Comparison of ENCODE assay signal across 10 cellular contexts in the genomic region with DNA sequence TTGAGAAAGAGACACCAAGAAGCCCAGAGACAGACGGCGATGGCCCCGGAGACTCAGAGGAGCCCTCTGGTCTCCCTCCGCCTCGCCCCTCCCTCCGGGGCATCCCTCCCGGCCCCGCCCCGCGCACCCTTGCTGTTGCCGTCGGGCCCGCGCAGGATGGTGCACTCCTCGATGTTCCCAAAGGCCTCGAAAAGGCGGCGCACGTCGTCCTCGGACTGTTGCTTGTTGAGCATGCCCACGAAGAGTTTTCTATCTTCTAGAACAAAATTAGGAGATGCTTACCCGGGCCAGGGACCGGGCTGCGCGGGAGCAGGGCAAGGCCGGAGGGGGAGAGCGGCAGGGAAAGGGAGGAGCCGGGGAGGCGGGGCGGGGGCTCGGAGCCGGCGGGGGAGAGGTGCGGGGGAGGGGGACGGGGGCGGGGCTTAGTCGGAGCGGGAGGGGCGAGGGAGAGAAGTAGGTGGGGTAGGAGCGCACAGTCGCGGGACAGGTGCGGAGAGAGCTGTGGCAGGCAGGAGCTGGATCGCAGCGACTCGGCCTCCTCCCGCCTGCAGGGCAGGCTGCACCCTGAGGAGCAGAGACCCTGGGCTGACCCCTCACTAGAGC.
DNase-seq lines count a peak whose midpoint lies in the region; FAIRE-seq and TF ChIP-seq lines count a peak whose summit lies in the region.
"Had no signal": no experiment of that assay in that cellular context is flagged by ENCODE, and none has a peak within 500 bp of the region (broad histone marks: within the 10 kb centered on the region; RNA-seq: fewer than 3 reads in every experiment).

No MANE protein-coding gene starts in this region.

- peaks cover 0 to 6% of the 10 kb centered on the region in 2 experiments for H4K20me1 ChIP-seq in H1 (replicated peaks in 1 of 2; ENCODE audit: control insufficient read depth in 1 of 2, insufficient read depth in 2 of 2, low read length in 2 of 2)

- H2BK5ac ChIP-seq in H1 (ENCODE audit: low read depth, low read length), result no peak overlapping the region
- H2BK5ac ChIP-seq in neuronal stem cell (ENCODE audit: low read length), result no peak overlapping the region

- no peak for FAIRE-seq in H1 (lab: Jason Lieb, UNC)
- FAIRE-seq: A549 had no signal

- H3K79me1 ChIP-seq in H1 (ENCODE audit: low read depth, low read length) (no peaks in the 10 kb centered on the region), neuronal stem cell (ENCODE audit: low read depth, low read length) (no peaks in the 10 kb centered on the region)

- H3K9ac ChIP-seq in HUES6 (ENCODE audit: low read length) (no peak overlapping the region), H1 (replicated peaks in 1 of 4; ENCODE audit: extremely low read depth in 1 of 4, low read depth in 3 of 4, low read length in 3 of 4) (no peak overlapping the region), neuronal stem cell (ENCODE audit: low read depth, low read length, poor library complexity) (peak overlapping the region; percentile 26)

- no peak overlapping the region for H3K18ac ChIP-seq in H1 (ENCODE audit: extremely low read depth, low read length)
- no peak overlapping the region for H3K18ac ChIP-seq in neuronal stem cell (ENCODE audit: low read length)

- no peak overlapping the region for H3K4me2 ChIP-seq in H1 (ENCODE audit: insufficient read depth in 1 of 2, low read depth in 2 of 2, low read length in 2 of 2)
- no peak overlapping the region for H3K4me2 ChIP-seq in neuronal stem cell (ENCODE audit: insufficient read depth, low read length, poor library complexity, severe bottlenecking)
- H3K4me2 ChIP-seq: A549 had no signal

- H2AFZ ChIP-seq in H1 (ENCODE audit: low read length) (no peak overlapping the region), neuronal stem cell (ENCODE audit: low read length) (no peak overlapping the region)

- CTCF ChIA-PET in H1 (lab: Charles Lee; ENCODE audit: partially characterized antibody), result interaction anchor here (2.0 to 3.5 kb wide), 2 partner anchors 8 to 20 kb away, joined by 5 to 24 read pairs; no protein-coding TSS in a partner anchor

- no peak overlapping the region for H3K56ac ChIP-seq in H1 (replicated peaks; ENCODE audit: insufficient read length, low read depth, low read length)

- H3K23ac ChIP-seq in H1 (ENCODE audit: insufficient read length) (no peak overlapping the region), neuronal stem cell (ENCODE audit: low read depth, low read length, poor library complexity) (no peak overlapping the region)

- no peak for TF ChIP-seq EP300 in H1 (IDR thresholded peaks at IDR 0.05; ENCODE audit: borderline replicate concordance in 1 of 2, low read depth in 2 of 2, low read length in 2 of 2)

- H3K14ac ChIP-seq in H1 (ENCODE audit: insufficient read length), result no peak overlapping the region
- no peak overlapping the region for H3K14ac ChIP-seq in neuronal stem cell (ENCODE audit: low read length)

- H3K27me3 ChIP-seq in HUES6 (ENCODE audit: control insufficient read depth, insufficient read depth, low read length) (peaks cover 44% of the 10 kb centered on the region), H1 (replicated peaks in 1 of 4; ENCODE audit: control insufficient read depth in 3 of 4, extremely low read depth in 1 of 4, insufficient read depth in 3 of 4, low read length in 3 of 4) (no peaks in the 10 kb centered on the region), neuronal stem cell (ENCODE audit: control insufficient read depth in 3 of 3, insufficient read depth in 3 of 3, low read depth in 1 of 3, low read length in 3 of 3) (no peaks in the 10 kb centered on the region)

- H3K9me3 ChIP-seq in HUES6 (ENCODE audit: control insufficient read depth, insufficient read depth, low read depth, low read length) (no peaks in the 10 kb centered on the region), H1 (ENCODE audit: insufficient read depth in 2 of 2, low read depth in 1 of 2, low read length in 1 of 2) (peaks cover 0 to 12% of the 10 kb centered on the region in 2 experiments; a peak in 1 of 4 replicates), neuronal stem cell (replicated peaks in 1 of 2; ENCODE audit: control insufficient read depth in 2 of 2, insufficient read depth in 1 of 2, low read depth in 1 of 2, low read length in 2 of 2) (no peaks in the 10 kb centered on the region)
- H3K9me3 ChIP-seq: A549 had no signal

- no peaks in the 10 kb centered on the region for H3K79me2 ChIP-seq in H1 (ENCODE audit: control insufficient read depth in 1 of 2, insufficient read depth in 2 of 2, low read length in 2 of 2)

- no peak overlapping the region for H2AK5ac ChIP-seq in H1 (ENCODE audit: low read depth, low read length)
- no peak overlapping the region for H2AK5ac ChIP-seq in neuronal stem cell (ENCODE audit: low read depth, low read length)

- no peak for TF ChIP-seq RAD21 in H1 (IDR thresholded peaks at IDR 0.05 in 1 of 2, conservative IDR thresholded peaks at IDR 0.05 in 1 of 2; ENCODE audit: low read depth in 2 of 2, low read length in 2 of 2)

- POLR2A ChIA-PET in H1 (lab: Charles Lee; ENCODE audit: partially characterized antibody), result interaction anchor here (1.0 to 1.7 kb wide), 2 partner anchors 22 to 39 kb away, joined by 3 read pairs; no protein-coding TSS in a partner anchor

- intact Hi-C loops in lower leg skin (cut with DNase I; ENCODE audit: low total_unique reads), result no loop called here

- H4K91ac ChIP-seq in H1 (replicated peaks; ENCODE audit: insufficient read length, low read length) (no peak overlapping the region), neuronal stem cell (ENCODE audit: low read depth, low read length, poor library complexity) (no peak overlapping the region)

- H3K4me3 ChIP-seq in HUES6 (ENCODE audit: low read depth, low read length) (peak overlapping the region; percentile 41; the same call in 1 of the 2 replicates), H1 (ENCODE audit: extremely low read depth in 1 of 4, insufficient read depth in 2 of 4, low read depth in 3 of 4, low read length in 4 of 4) (no peak overlapping the region), neuronal stem cell (ENCODE audit: low read length in 2 of 2) (no peak overlapping the region), lower leg skin (ENCODE audit: low read depth, poor library complexity, severe bottlenecking) (no peak overlapping the region)
- H3K4me3 ChIP-seq: A549 had no signal

- TF ChIP-seq CTCF in H1 (IDR thresholded peaks at IDR 0.05; ENCODE audit: control extremely low read depth in 1 of 3, insufficient read depth in 1 of 3, low read depth in 1 of 3, low read length in 3 of 3) (no peak), lower leg skin (IDR thresholded peaks at IDR 0.05) (no peak)

- H3K27ac ChIP-seq in HUES6 (ENCODE audit: low read depth, low read length), result no peak overlapping the region
- no peak overlapping the region for H3K27ac ChIP-seq in H1 (ENCODE audit: low read depth, low read length)
- H3K27ac ChIP-seq in neuronal stem cell (replicated peaks; ENCODE audit: low read length), result no peak overlapping the region
- H3K27ac ChIP-seq: A549 had no signal

- TF ChIP-seq POLR2A in H1 (IDR thresholded peaks at IDR 0.05; ENCODE audit: control extremely low read depth in 1 of 2, low read depth in 2 of 2, low read length in 2 of 2) (no peak), lower leg skin (IDR thresholded peaks at IDR 0.05) (no peak)

- no peaks in the 10 kb centered on the region for H3K36me3 ChIP-seq in HUES6 (ENCODE audit: control insufficient read depth, insufficient read depth, low read length)
- H3K36me3 ChIP-seq in H1 (ENCODE audit: control insufficient read depth in 2 of 4, insufficient read depth in 4 of 4, low read length in 3 of 4), result no peaks in the 10 kb centered on the region
- no peaks in the 10 kb centered on the region for H3K36me3 ChIP-seq in neuronal stem cell (replicated peaks in 1 of 2; ENCODE audit: control insufficient read depth in 2 of 2, insufficient read depth in 2 of 2, low read length in 2 of 2)

- no peak overlapping the region for H2BK120ac ChIP-seq in H1 (replicated peaks; ENCODE audit: low read depth, low read length)
- H2BK120ac ChIP-seq in neuronal stem cell (ENCODE audit: low read depth, low read length), result no peak overlapping the region

- no peak overlapping the region for H3K4ac ChIP-seq in H1 (replicated peaks; ENCODE audit: insufficient read length, low read depth, low read length)
- no peak overlapping the region for H3K4ac ChIP-seq in neuronal stem cell (ENCODE audit: low read length)

- no peak for DNase-seq in H1 (ENCODE audit: low read depth in 1 of 2, low spot score in 2 of 2)
- DNase-seq in neuronal stem cell (ENCODE audit: low spot score), result no peak
- DNase-seq in C1 segment of cervical spinal cord (lab: John Stamatoyannopoulos, UW), result no peak
- no peak for DNase-seq in activated naive CD4-positive, alpha-beta T cell treated with Interleukin-2 at 50 U/mL for 16 hours
- DNase-seq in lower leg skin (ENCODE audit: low spot score in 2 of 2), result no peak
- DNase-seq: Calu3, DMS 273 treated with DMSO at 0.1 percent for 48 hours, H9 had no signal

- no peak overlapping the region for H2BK15ac ChIP-seq in H1 (ENCODE audit: low read length)
- no peak overlapping the region for H2BK15ac ChIP-seq in neuronal stem cell (ENCODE audit: low read length)

- no peak overlapping the region for H2BK12ac ChIP-seq in H1 (ENCODE audit: low read depth, low read length)
- no peak overlapping the region for H2BK12ac ChIP-seq in neuronal stem cell (ENCODE audit: low read length)

- H3K4me1 ChIP-seq in HUES6 (ENCODE audit: control insufficient read depth, insufficient read depth, low read length), result no peaks in the 10 kb centered on the region
- no peaks in the 10 kb centered on the region; a peak in 1 of 7 replicates for H3K4me1 ChIP-seq in H1 (replicated peaks in 1 of 4; ENCODE audit: control insufficient read depth in 3 of 4, insufficient read depth in 4 of 4, low read length in 3 of 4)
- H3K4me1 ChIP-seq in neuronal stem cell (ENCODE audit: control insufficient read depth in 2 of 2, insufficient read depth in 1 of 2, low read depth in 1 of 2, low read length in 2 of 2), result peaks cover 0 to 22% of the 10 kb centered on the region in 2 donors
- H3K4me1 ChIP-seq: A549 had no signal

- H4K8ac ChIP-seq in H1 (ENCODE audit: extremely low read depth, insufficient read depth, low read length), result peak overlapping the region; percentile 31
- no peak overlapping the region for H4K8ac ChIP-seq in neuronal stem cell (ENCODE audit: low read depth, low read length)

- H3K23me2 ChIP-seq in H1 (ENCODE audit: low read depth, low read length), result no peaks in the 10 kb centered on the region

- no peak overlapping the region for H2BK20ac ChIP-seq in H1 (ENCODE audit: low read length)

- 87% methylated on average over 14 of the region's 48 CpGs; no CpG with 5 or more reads in 1 of the 2 experiments for WGBS in H1 (ENCODE audit: extremely low coverage in 1 of 2, insufficient coverage in 1 of 2, insufficient read length in 1 of 2, insufficient replicate concordance in 2 of 2, low coverage in 1 of 2, low lambda C conversion rate in 2 of 2, missing lambda C conversion rate in 1 of 2), 2 experiments
- WGBS in neuronal stem cell (ENCODE audit: extremely low coverage in 2 of 2, insufficient read length in 2 of 2, insufficient replicate concordance in 1 of 2), 2 donors, result no CpG with 5 or more reads among the region's 48 CpGs
- WGBS in lower leg skin, 2 donors, result 8 to 10% methylated on average over 27 to 43 of the region's 48 CpGs

- no peak overlapping the region for H4K5ac ChIP-seq in H1 (ENCODE audit: insufficient read length, low read depth, low read length)

TF ChIP-seq in H1, 55 proteins besides CTCF, POLR2A, EP300 and RAD21 (continues in another document):
- TF ChIP-seq SP1 (IDR thresholded peaks at IDR 0.05; ENCODE audit: low read depth, low read length) (no peak), MAFK (IDR thresholded peaks at IDR 0.05; ENCODE audit: low read depth, low read length) (no peak)
